ENCODE assay signal across 13 cellular contexts in the genomic region with DNA sequence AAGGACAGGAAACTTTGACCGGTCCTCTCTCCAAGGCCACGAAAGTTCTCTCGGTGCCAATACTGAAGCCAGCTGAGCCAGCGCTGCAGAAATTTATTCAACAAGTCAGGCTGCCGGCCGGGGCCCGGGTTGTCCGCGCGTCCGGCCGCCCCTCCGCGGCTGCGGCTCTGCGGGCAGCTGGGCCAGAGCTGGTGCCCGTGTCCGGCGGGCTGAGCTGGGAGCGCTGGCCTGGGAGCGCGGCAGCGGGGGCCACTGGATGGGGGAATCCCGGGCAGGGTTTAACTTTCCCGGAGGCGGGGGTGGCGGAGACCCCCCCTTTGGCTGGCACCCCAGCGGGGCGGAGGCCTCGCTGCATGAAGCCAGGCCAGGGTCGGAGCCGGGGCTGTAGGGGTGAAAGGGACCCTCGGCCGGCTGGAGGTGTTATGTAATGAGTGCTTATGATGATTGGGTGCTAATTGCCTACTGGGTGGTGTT. TPM values are rescaled to one million over a fixed set of nuclear protein-coding genes. Genes with fewer than 3 reads are reported as not detected.
DNase-seq lines count a peak whose midpoint lies in the region; TF ChIP-seq lines count a peak whose summit lies in the region.
"Had no signal": no experiment of that assay in that cellular context is flagged by ENCODE, and none has a peak within 500 bp of the region (broad histone marks: within the 10 kb centered on the region; RNA-seq: fewer than 3 reads in every experiment).

No MANE protein-coding gene starts in this region.

- no peaks in the 10 kb centered on the region for H3K36me3 Mint-ChIP-seq in activated CD4-positive, alpha-beta T cell treated with anti-CD3 and anti-CD28 coated beads, Interleukin-2, amount 10 ng/mL, durations not matched to agents 24 days and 14 days (ENCODE audit: low read depth)
- H3K36me3 Mint-ChIP-seq in H9 (ENCODE audit: insufficient read depth in 1 of 3, low read depth in 3 of 3) = no peaks in the 10 kb centered on the region; a peak in 1 of 7 replicates

- intact Hi-C loops in activated CD4-positive, alpha-beta T cell treated with anti-CD3 and anti-CD28 coated beads, Interleukin-2, amount 10 ng/mL, durations not matched to agents 24 days and 14 days (cut with micrococcal nuclease) = no loop called here
- intact Hi-C loops in dorsolateral prefrontal cortex (cut with DNase I) (loop anchor here in 1 of 2 donors (5.0 kb wide), 1 partner anchor 464 kb away; no protein-coding TSS in a partner anchor), ovary (cut with DNase I) (no loop called here)

- H3K18ac ChIP-seq in H9 (ENCODE audit: insufficient read length, low read depth, low read length) = no peak overlapping the region

- POLR2A ChIA-PET in GM10248 (lab: Yijun Ruan, JAX) = no interaction called here

- H2AFZ ChIP-seq in H9 (ENCODE audit: low read length) = no peak overlapping the region

- H3K27ac ChIP-seq in H9 (ENCODE audit: insufficient read length, low read depth, low read length) = no peak overlapping the region
- H3K27ac ChIP-seq in dorsolateral prefrontal cortex = peak overlapping the region in 21 of 59 donors; percentile 11 to 66 (median 43)
- H3K27ac ChIP-seq in ovary = no peak overlapping the region

- H3K27me3 ChIP-seq in H9 (ENCODE audit: insufficient read depth, low read length) (peaks cover 36% of the 10 kb centered on the region), dorsolateral prefrontal cortex (peaks cover 0 to 38% (median 4%) of the 10 kb centered on the region in 45 donors), ovary (no peaks in the 10 kb centered on the region)

- H3K79me1 ChIP-seq in H9 (ENCODE audit: insufficient read depth, low read depth, low read length, poor library complexity, severe bottlenecking) = no peaks in the 10 kb centered on the region

- no peak overlapping the region for H2BK15ac ChIP-seq in H9 (ENCODE audit: low read depth, low read length)

- H3K36me3 ChIP-seq in ovary = no peaks in the 10 kb centered on the region

- no peak overlapping the region for H2BK120ac ChIP-seq in H9 (ENCODE audit: low read depth, low read length, poor library complexity, severe bottlenecking)

- no peak overlapping the region for H2AK5ac ChIP-seq in H9 (ENCODE audit: insufficient read length, low read length)

- H4K91ac ChIP-seq in H9 (ENCODE audit: insufficient read length, low read depth, low read length) = no peak overlapping the region

- H3K27ac Mint-ChIP-seq in activated CD4-positive, alpha-beta T cell treated with anti-CD3 and anti-CD28 coated beads, Interleukin-2, amount 10 ng/mL, durations not matched to agents 24 days and 14 days = no peak overlapping the region
- no peak overlapping the region for H3K27ac Mint-ChIP-seq in H9
- H3K27ac Mint-ChIP-seq: dendritic cell treated with granulocyte-macrophage colony-stimulating factor and Interleukin-4, amounts not matched to agents 40 ng/mL and 50 ng/mL, for 4 days had no signal

- H2BK20ac ChIP-seq in H9 (ENCODE audit: low read depth, low read length, poor library complexity, severe bottlenecking) = no peak overlapping the region

- no peak overlapping the region for H3K4ac ChIP-seq in H9 (ENCODE audit: low read depth, low read length)

- H3K56ac ChIP-seq in H9 (ENCODE audit: insufficient read length, low read depth, low read length) = no peak overlapping the region

- peaks cover 3% of the 10 kb centered on the region for H3K4me1 Mint-ChIP-seq in activated CD4-positive, alpha-beta T cell treated with anti-CD3 and anti-CD28 coated beads, Interleukin-2, amount 10 ng/mL, durations not matched to agents 24 days and 14 days
- H3K4me1 Mint-ChIP-seq in H9 = peaks cover 9 to 17% of the 10 kb centered on the region in 2 experiments

- H3K23me2 ChIP-seq in H9 (ENCODE audit: insufficient read length, low read depth, low read length, poor library complexity, severe bottlenecking) = peaks cover 4% of the 10 kb centered on the region

- TF ChIP-seq EP300 in ovary (IDR thresholded peaks at IDR 0.05) = no peak

- H3K9me3 ChIP-seq in H9 (ENCODE audit: control insufficient read depth, low read depth, low read length) (no peaks in the 10 kb centered on the region), ovary (no peaks in the 10 kb centered on the region)

- H2BK5ac ChIP-seq in H9 (ENCODE audit: insufficient read length, low read length) = no peak overlapping the region

- H3K14ac ChIP-seq in H9 (ENCODE audit: insufficient read depth, low read length) = no peak overlapping the region

- peak overlapping the region; percentile 56 for H3K4me3 Mint-ChIP-seq in activated CD4-positive, alpha-beta T cell treated with anti-CD3 and anti-CD28 coated beads, Interleukin-2, amount 10 ng/mL, durations not matched to agents 24 days and 14 days
- peak overlapping the region; percentile 54 to 84 for H3K4me3 Mint-ChIP-seq in H9
- H3K4me3 Mint-ChIP-seq: dendritic cell treated with granulocyte-macrophage colony-stimulating factor and Interleukin-4, amounts not matched to agents 40 ng/mL and 50 ng/mL, for 4 days had no signal

- peaks cover 44% of the 10 kb centered on the region for H3K27me3 Mint-ChIP-seq in activated CD4-positive, alpha-beta T cell treated with anti-CD3 and anti-CD28 coated beads, Interleukin-2, amount 10 ng/mL, durations not matched to agents 24 days and 14 days
- H3K27me3 Mint-ChIP-seq in H9 (ENCODE audit: low read depth) = peaks cover 42% of the 10 kb centered on the region

- no peak overlapping the region for H3T11ph ChIP-seq in H9 (ENCODE audit: low read length)

- no peak for DNase-seq in activated CD4-positive, alpha-beta T cell treated with anti-CD3 and anti-CD28 coated beads, Interleukin-2, amount 10 ng/mL, durations not matched to agents 24 days and 14 days
- DNase-seq in activated CD4-positive, alpha-beta T cell treated with anti-CD3 and anti-CD28 coated beads for 4 hours = no peak
- no peak for DNase-seq in H9
- peak in 1 of 10 donors; percentile 26 for DNase-seq in dorsolateral prefrontal cortex
- DNase-seq in ovary = peak in 3 of 5 donors; percentile 17 to 54 (median 34)
- no peak for DNase-seq in NCI-H146 (lab: John Stamatoyannopoulos, UW)
- DNase-seq in GM10248 (ENCODE audit: extremely low spot score) = no peak
- no peak for DNase-seq in putamen (ENCODE audit: low spot score)
- DNase-seq: ACHN, DND-41 had no signal

- H4K5ac ChIP-seq in H9 (ENCODE audit: insufficient read length, low read depth, low read length) = no peak overlapping the region

- H3K9me3 Mint-ChIP-seq in activated CD4-positive, alpha-beta T cell treated with anti-CD3 and anti-CD28 coated beads, Interleukin-2, amount 10 ng/mL, durations not matched to agents 24 days and 14 days = no peaks in the 10 kb centered on the region
- no peaks in the 10 kb centered on the region for H3K9me3 Mint-ChIP-seq in H9
- H3K9me3 Mint-ChIP-seq: dendritic cell treated with granulocyte-macrophage colony-stimulating factor and Interleukin-4, amounts not matched to agents 40 ng/mL and 50 ng/mL, for 4 days had no signal

- TF ChIP-seq CTCF in H9 (conservative IDR thresholded peaks at IDR 0.05) (no peak), dorsolateral prefrontal cortex (IDR thresholded peaks at IDR 0.05 in 54 of 56, conservative IDR thresholded peaks at IDR 0.05 in 2 of 56; ENCODE audit: low read depth in 1 of 56, partially characterized antibody in 56 of 56) (no peak), ovary (IDR thresholded peaks at IDR 0.05) (no peak), GM10248 (IDR thresholded peaks at IDR 0.05; ENCODE audit: control extremely low read depth, extremely low read depth, low read depth, missing control alignments) (no peak)

- no peaks in the 10 kb centered on the region for H4K20me1 ChIP-seq in H9 (ENCODE audit: control insufficient read depth, insufficient read depth, insufficient read length)

- H3K9ac ChIP-seq in H9 (ENCODE audit: extremely low read depth, insufficient read length, low read length) = no peak overlapping the region

- H3K79me2 ChIP-seq in H9 (ENCODE audit: insufficient read depth, low read length) = no peaks in the 10 kb centered on the region

- H3K4me2 ChIP-seq in H9 (ENCODE audit: insufficient read depth, insufficient read length, low read length) = no peak overlapping the region

- CTCF ChIA-PET in GM10248 (lab: Yijun Ruan, JAX) = interaction anchor here (1.6 to 2.5 kb wide), 2 partner anchors 152 to 466 kb away, joined by 3 to 13 read pairs; no protein-coding TSS in a partner anchor

- no peak overlapping the region for H2BK12ac ChIP-seq in H9 (ENCODE audit: insufficient read length, low read depth, low read length)

- WGBS in H9 (ENCODE audit: extremely low coverage, insufficient read length, low lambda C conversion rate) = no CpG with 5 or more reads among the region's 34 CpGs
- WGBS in ovary, 3 donors = 6 to 7% (median 6%) methylated on average over 30 to 34 of the region's 34 CpGs

- no peaks in the 10 kb centered on the region for H3K4me1 ChIP-seq in H9 (ENCODE audit: insufficient read depth, low read length)
- H3K4me1 ChIP-seq in ovary (ENCODE audit: insufficient read depth) = no peaks in the 10 kb centered on the region

- no peak for TF ChIP-seq POLR2A in ovary (IDR thresholded peaks at IDR 0.05)

- H3K4me3 ChIP-seq in dorsolateral prefrontal cortex = peak overlapping the region in 58 of 59 donors; percentile 15 to 72 (median 58)
- H3K4me3 ChIP-seq in ovary = no peak overlapping the region

- no peak overlapping the region for H4K8ac ChIP-seq in H9 (replicated peaks; ENCODE audit: insufficient read length, low read depth, low read length)

- no peak overlapping the region for H3K23ac ChIP-seq in H9 (ENCODE audit: insufficient read length, low read depth, low read length)

RNA-seq across cellular contexts. Expression of gene CACNA1I, which starts 12.3 kb away (rescaled TPM):
- total RNA-seq in activated CD4-positive, alpha-beta T cell treated with anti-CD3 and anti-CD28 coated beads, Interleukin-2, amount 10 ng/mL, durations not matched to agents 24 days and 14 days = 0.05 and 0.07 TPM in 2 replicates
- total RNA-seq in H9 (2021) = 0.50 and 0.53 TPM in 2 replicates
- total RNA-seq in dorsolateral prefrontal cortex = 10 to 100 TPM in 119 of 120 experiments, 1 to 10 TPM in 1; 7.4 to 42.2 (median 25.6) TPM
- under 1 TPM in 6 of 7 donors, not detected in 1; 0.05 to 0.23 (median 0.11) TPM for total RNA-seq in ovary
- under 1 TPM; 0.02 to 0.07 TPM for polyA plus RNA-seq in ovary
- total RNA-seq: fibroblast of villous mesenchyme, myocyte had no signal

RNA-seq across cellular contexts. Expression of gene RPS19BP1, which starts 25.7 kb away (rescaled TPM):
- total RNA-seq in activated CD4-positive, alpha-beta T cell treated with anti-CD3 and anti-CD28 coated beads, Interleukin-2, amount 10 ng/mL, durations not matched to agents 24 days and 14 days = 96.2 and 96.9 TPM in 2 replicates
- total RNA-seq in H9 (2021) (65.0 and 72.2 TPM in 2 replicates), dorsolateral prefrontal cortex (100 to 1,000 TPM in 2 of 120 experiments, 10 to 100 TPM in 118; 44.3 to 109 (median 63.6) TPM), ovary (100 to 1,000 TPM in 1 of 7 donors, 10 to 100 TPM in 6; 41.9 to 117 (median 44.2) TPM)
- polyA plus RNA-seq in ovary = 100 to 1,000 TPM in 1 of 2 donors, 1 to 10 TPM in 1; 9.1 to 130 TPM

RNA-seq across cellular contexts. Expression of gene ATF4, which starts 37.9 kb away (rescaled TPM):
- 392 and 393 TPM in 2 replicates for total RNA-seq in activated CD4-positive, alpha-beta T cell treated with anti-CD3 and anti-CD28 coated beads, Interleukin-2, amount 10 ng/mL, durations not matched to agents 24 days and 14 days
- total RNA-seq in H9 (2021) (455 TPM in 2 replicates), dorsolateral prefrontal cortex (100 to 1,000 TPM; 110 to 287 (median 161) TPM), ovary (100 to 1,000 TPM; 212 to 611 (median 246) TPM)
- polyA plus RNA-seq in ovary = 100 to 1,000 TPM; 393 to 398 TPM

RNA-seq across cellular contexts. Expression of gene MIEF1, which starts 56.2 kb away (rescaled TPM):
- total RNA-seq in activated CD4-positive, alpha-beta T cell treated with anti-CD3 and anti-CD28 coated beads, Interleukin-2, amount 10 ng/mL, durations not matched to agents 24 days and 14 days = 53.7 and 54.8 TPM in 2 replicates
- total RNA-seq in H9 (2021) = 32.6 and 34.7 TPM in 2 replicates
- total RNA-seq in dorsolateral prefrontal cortex = 10 to 100 TPM; 21.3 to 40.7 (median 28.0) TPM
- 10 to 100 TPM; 13.1 to 23.9 (median 19.9) TPM for total RNA-seq in ovary
- polyA plus RNA-seq in ovary = 10 to 100 TPM; 11.4 to 19.2 TPM

Comparison
In these comparisons a context has a peak if more than half of its experiments do, and no peak if none do; other contexts are left out.
1. DNase-seq: peak in ovary (3 of 5); none in activated CD4-positive, alpha-beta T cell treated with anti-CD3 and anti-CD28 coated beads, Interleukin-2, amount 10 ng/mL, durations not matched to agents 24 days and 14 days (single experiment), activated CD4-positive, alpha-beta T cell treated with anti-CD3 and anti-CD28 coated beads for 4 hours (0 of 2), H9 (single experiment), NCI-H146 (single experiment), GM10248 (single experiment) and putamen (single experiment).